ENCODE assay signal across 1 cellular context in the genomic region with DNA sequence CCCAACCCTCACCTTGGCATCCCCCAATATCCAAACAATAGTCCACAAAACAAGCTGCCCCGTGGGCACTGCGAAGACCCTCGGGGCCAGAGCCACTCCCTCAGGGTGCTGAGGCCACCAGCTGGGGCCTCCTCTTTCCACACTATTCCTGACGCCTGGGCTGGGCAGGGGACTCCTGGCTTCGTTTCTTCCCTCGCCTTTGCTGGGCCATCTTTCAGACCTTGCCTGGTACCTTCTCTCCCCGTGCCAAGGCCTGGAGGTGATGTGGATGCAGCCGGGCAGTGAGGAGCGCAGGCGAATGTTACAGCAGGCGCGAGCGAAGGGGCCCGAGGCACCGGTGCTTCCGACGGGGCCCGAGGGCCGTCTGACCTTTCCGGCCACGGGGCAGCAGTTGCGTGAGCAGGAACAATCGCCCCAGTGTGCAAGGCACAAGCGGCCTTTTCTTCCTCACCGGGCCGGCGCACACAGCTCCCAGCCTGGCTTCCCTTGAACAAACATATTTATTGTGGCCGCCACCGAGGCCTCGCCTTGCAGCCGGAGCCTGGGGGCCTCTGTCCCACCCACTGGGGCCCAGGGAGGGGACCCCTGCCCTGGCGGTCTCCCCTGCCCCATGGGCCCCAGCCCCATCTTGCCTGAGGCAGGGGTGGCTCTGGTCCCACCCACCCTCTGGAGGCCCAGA.
TF ChIP-seq lines count a peak whose summit lies in the region.

No MANE protein-coding gene starts in this region.

TF ChIP-seq in HepG2, 621 proteins besides CTCF, POLR2A, EP300 and RAD21 (continued from another document and continues in another):
- TF ChIP-seq, protein P1, sequence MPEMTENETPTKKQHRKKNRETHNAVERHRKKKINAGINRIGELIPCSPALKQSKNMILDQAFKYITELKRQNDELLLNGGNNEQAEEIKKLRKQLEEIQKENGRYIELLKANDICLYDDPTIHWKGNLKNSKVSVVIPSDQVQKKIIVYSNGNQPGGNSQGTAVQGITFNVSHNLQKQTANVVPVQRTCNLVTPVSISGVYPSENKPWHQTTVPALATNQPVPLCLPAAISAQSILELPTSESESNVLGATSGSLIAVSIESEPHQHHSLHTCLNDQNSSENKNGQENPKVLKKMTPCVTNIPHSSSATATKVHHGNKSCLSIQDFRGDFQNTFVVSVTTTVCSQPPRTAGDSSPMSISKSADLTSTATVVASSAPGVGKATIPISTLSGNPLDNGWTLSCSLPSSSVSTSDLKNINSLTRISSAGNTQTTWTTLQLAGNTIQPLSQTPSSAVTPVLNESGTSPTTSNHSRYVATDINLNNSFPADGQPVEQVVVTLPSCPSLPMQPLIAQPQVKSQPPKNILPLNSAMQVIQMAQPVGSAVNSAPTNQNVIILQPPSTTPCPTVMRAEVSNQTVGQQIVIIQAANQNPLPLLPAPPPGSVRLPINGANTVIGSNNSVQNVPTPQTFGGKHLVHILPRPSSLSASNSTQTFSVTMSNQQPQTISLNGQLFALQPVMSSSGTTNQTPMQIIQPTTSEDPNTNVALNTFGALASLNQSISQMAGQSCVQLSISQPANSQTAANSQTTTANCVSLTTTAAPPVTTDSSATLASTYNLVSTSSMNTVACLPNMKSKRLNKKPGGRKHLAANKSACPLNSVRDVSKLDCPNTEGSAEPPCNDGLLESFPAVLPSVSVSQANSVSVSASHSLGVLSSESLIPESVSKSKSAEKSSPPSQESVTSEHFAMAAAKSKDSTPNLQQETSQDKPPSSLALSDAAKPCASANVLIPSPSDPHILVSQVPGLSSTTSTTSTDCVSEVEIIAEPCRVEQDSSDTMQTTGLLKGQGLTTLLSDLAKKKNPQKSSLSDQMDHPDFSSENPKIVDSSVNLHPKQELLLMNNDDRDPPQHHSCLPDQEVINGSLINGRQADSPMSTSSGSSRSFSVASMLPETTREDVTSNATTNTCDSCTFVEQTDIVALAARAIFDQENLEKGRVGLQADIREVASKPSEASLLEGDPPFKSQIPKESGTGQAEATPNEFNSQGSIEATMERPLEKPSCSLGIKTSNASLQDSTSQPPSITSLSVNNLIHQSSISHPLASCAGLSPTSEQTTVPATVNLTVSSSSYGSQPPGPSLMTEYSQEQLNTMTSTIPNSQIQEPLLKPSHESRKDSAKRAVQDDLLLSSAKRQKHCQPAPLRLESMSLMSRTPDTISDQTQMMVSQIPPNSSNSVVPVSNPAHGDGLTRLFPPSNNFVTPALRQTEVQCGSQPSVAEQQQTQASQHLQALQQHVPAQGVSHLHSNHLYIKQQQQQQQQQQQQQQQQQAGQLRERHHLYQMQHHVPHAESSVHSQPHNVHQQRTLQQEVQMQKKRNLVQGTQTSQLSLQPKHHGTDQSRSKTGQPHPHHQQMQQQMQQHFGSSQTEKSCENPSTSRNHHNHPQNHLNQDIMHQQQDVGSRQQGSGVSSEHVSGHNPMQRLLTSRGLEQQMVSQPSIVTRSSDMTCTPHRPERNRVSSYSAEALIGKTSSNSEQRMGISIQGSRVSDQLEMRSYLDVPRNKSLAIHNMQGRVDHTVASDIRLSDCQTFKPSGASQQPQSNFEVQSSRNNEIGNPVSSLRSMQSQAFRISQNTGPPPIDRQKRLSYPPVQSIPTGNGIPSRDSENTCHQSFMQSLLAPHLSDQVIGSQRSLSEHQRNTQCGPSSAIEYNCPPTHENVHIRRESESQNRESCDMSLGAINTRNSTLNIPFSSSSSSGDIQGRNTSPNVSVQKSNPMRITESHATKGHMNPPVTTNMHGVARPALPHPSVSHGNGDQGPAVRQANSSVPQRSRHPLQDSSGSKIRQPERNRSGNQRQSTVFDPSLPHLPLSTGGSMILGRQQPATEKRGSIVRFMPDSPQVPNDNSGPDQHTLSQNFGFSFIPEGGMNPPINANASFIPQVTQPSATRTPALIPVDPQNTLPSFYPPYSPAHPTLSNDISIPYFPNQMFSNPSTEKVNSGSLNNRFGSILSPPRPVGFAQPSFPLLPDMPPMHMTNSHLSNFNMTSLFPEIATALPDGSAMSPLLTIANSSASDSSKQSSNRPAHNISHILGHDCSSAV (CRISPR knock-in tag; IDR thresholded peaks at IDR 0.05; ENCODE audit: borderline replicate concordance): no peak
- TF ChIP-seq MEIS2 (CRISPR knock-in tag; IDR thresholded peaks at IDR 0.05) (peak; percentile 87), JDP2 (CRISPR knock-in tag; IDR thresholded peaks at IDR 0.05; ENCODE audit: borderline replicate concordance) (no peak), TIGD3 (CRISPR knock-in tag; IDR thresholded peaks at IDR 0.05; ENCODE audit: borderline replicate concordance) (no peak), HNF1B (CRISPR knock-in tag; IDR thresholded peaks at IDR 0.05) (peak; percentile 39; the same call in 1 of the 2 replicates), ZBTB2 (CRISPR knock-in tag; IDR thresholded peaks at IDR 0.05; ENCODE audit: low read depth) (peak; percentile 84), ZNF678 (CRISPR knock-in tag; IDR thresholded peaks at IDR 0.05) (no peak), ZNF367 (CRISPR knock-in tag; IDR thresholded peaks at IDR 0.05; ENCODE audit: borderline replicate concordance) (no peak), AGO1 (IDR thresholded peaks at IDR 0.05; ENCODE audit: low read depth, low read length, poor library complexity, severe bottlenecking) (no peak), ISL2 (CRISPR knock-in tag; IDR thresholded peaks at IDR 0.05) (peak; percentile 90), ZNF660 (CRISPR knock-in tag; IDR thresholded peaks at IDR 0.05; ENCODE audit: borderline replicate concordance, low read depth) (no peak), ZNF382 (CRISPR knock-in tag; IDR thresholded peaks at IDR 0.05; ENCODE audit: borderline replicate concordance) (no peak), ZNF383 (CRISPR knock-in tag; IDR thresholded peaks at IDR 0.05; ENCODE audit: borderline replicate concordance) (no peak), ZBTB7A (CRISPR knock-in tag; IDR thresholded peaks at IDR 0.05) (peak; percentile 97; the same call in 1 of the 2 replicates), KDM2A (CRISPR knock-in tag; IDR thresholded peaks at IDR 0.05; ENCODE audit: borderline replicate concordance, low read depth) (peak; percentile 75), GATAD1 (CRISPR knock-in tag; IDR thresholded peaks at IDR 0.05) (peak; percentile 58), ZNF451 (CRISPR knock-in tag; IDR thresholded peaks at IDR 0.05) (peak; percentile 96), ZNF333 (CRISPR knock-in tag; IDR thresholded peaks at IDR 0.05; ENCODE audit: borderline replicate concordance) (0 out of 2 replicates have a peak, but pooled peaks have one; percentile 40), GZF1 (CRISPR knock-in tag; IDR thresholded peaks at IDR 0.05) (no peak), SIX4 (CRISPR knock-in tag; IDR thresholded peaks at IDR 0.05) (peak; percentile 66; the same call in 1 of the 2 replicates), ZSCAN30 (CRISPR knock-in tag; IDR thresholded peaks at IDR 0.05) (no peak), POLR2AphosphoS5 (IDR thresholded peaks at IDR 0.05; ENCODE audit: low read depth, low read length) (peak; percentile 84), ZNF460 (CRISPR knock-in tag; IDR thresholded peaks at IDR 0.05; ENCODE audit: borderline replicate concordance) (peak; percentile 98), ZNF101 (CRISPR knock-in tag; IDR thresholded peaks at IDR 0.05; ENCODE audit: borderline replicate concordance, low read depth) (no peak), ATF7-NPFF (CRISPR knock-in tag; IDR thresholded peaks at IDR 0.05; ENCODE audit: low read depth) (peak; percentile 88), TCF7L2 (IDR thresholded peaks at IDR 0.05; ENCODE audit: low read depth, low read length) (no peak), ZNF510 (CRISPR knock-in tag; IDR thresholded peaks at IDR 0.05; ENCODE audit: low read depth) (no peak), SMYD3 (CRISPR knock-in tag; IDR thresholded peaks at IDR 0.05) (no peak), SP5 (CRISPR knock-in tag; IDR thresholded peaks at IDR 0.05; ENCODE audit: borderline replicate concordance, low read depth) (peak; percentile 95), THYN1 (CRISPR knock-in tag; IDR thresholded peaks at IDR 0.05; ENCODE audit: borderline replicate concordance, low read depth) (no peak), HHEX (CRISPR knock-in tag; IDR thresholded peaks at IDR 0.05) (0 out of 2 replicates have a peak, but pooled peaks have one; percentile 39), SRSF9 (IDR thresholded peaks at IDR 0.05; ENCODE audit: borderline replicate concordance, insufficient read depth, low read depth, low read length, poor library complexity, severe bottlenecking) (no peak), ZNF552 (CRISPR knock-in tag; IDR thresholded peaks at IDR 0.05; ENCODE audit: borderline replicate concordance) (no peak)
- TF ChIP-seq, protein P2, sequence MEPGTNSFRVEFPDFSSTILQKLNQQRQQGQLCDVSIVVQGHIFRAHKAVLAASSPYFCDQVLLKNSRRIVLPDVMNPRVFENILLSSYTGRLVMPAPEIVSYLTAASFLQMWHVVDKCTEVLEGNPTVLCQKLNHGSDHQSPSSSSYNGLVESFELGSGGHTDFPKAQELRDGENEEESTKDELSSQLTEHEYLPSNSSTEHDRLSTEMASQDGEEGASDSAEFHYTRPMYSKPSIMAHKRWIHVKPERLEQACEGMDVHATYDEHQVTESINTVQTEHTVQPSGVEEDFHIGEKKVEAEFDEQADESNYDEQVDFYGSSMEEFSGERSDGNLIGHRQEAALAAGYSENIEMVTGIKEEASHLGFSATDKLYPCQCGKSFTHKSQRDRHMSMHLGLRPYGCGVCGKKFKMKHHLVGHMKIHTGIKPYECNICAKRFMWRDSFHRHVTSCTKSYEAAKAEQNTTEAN (CRISPR knock-in tag; conservative IDR thresholded peaks at IDR 0.05): peak; percentile 99
- TF ChIP-seq, protein P3, sequence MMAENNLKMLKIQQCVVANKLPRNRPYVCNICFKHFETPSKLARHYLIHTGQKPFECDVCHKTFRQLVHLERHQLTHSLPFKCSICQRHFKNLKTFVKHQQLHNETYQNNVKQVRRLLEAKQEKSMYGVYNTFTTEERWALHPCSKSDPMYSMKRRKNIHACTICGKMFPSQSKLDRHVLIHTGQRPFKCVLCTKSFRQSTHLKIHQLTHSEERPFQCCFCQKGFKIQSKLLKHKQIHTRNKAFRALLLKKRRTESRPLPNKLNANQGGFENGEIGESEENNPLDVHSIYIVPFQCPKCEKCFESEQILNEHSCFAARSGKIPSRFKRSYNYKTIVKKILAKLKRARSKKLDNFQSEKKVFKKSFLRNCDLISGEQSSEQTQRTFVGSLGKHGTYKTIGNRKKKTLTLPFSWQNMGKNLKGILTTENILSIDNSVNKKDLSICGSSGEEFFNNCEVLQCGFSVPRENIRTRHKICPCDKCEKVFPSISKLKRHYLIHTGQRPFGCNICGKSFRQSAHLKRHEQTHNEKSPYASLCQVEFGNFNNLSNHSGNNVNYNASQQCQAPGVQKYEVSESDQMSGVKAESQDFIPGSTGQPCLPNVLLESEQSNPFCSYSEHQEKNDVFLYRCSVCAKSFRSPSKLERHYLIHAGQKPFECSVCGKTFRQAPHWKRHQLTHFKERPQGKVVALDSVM (CRISPR knock-in tag; IDR thresholded peaks at IDR 0.05): peak; percentile 56
- TF ChIP-seq, protein P4, sequence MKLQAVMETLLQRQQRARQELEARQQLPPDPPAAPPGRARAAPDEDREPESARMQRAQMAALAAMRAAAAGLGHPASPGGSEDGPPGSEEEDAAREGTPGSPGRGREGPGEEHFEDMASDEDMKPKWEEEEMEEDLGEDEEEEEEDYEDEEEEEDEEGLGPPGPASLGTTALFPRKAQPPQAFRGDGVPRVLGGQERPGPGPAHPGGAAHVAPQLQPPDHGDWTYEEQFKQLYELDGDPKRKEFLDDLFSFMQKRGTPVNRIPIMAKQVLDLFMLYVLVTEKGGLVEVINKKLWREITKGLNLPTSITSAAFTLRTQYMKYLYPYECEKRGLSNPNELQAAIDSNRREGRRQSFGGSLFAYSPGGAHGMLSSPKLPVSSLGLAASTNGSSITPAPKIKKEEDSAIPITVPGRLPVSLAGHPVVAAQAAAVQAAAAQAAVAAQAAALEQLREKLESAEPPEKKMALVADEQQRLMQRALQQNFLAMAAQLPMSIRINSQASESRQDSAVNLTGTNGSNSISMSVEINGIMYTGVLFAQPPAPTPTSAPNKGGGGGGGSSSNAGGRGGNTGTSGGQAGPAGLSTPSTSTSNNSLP (IDR thresholded peaks at IDR 0.05; ENCODE audit: low read depth, low read length): no peak
- TF ChIP-seq, protein P5, sequence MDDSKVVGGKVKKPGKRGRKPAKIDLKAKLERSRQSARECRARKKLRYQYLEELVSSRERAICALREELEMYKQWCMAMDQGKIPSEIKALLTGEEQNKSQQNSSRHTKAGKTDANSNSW (CRISPR knock-in tag; IDR thresholded peaks at IDR 0.05; ENCODE audit: borderline replicate concordance): no peak
- TF ChIP-seq, protein P6, sequence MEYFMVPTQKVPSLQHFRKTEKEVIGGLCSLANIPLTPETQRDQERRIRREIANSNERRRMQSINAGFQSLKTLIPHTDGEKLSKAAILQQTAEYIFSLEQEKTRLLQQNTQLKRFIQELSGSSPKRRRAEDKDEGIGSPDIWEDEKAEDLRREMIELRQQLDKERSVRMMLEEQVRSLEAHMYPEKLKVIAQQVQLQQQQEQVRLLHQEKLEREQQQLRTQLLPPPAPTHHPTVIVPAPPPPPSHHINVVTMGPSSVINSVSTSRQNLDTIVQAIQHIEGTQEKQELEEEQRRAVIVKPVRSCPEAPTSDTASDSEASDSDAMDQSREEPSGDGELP (IDR thresholded peaks at IDR 0.05; ENCODE audit: borderline replicate concordance, low read depth): peak; percentile 77
